ENCODE assay signal across 27 cellular contexts in genomic region chr13:22332411-22332810, GRCh38.
"Had no signal": no experiment of that assay in that cellular context is flagged by ENCODE, and none has a peak within 500 bp of the region (broad histone marks: within the 10 kb centered on the region; RNA-seq: fewer than 3 reads in every experiment).

No MANE protein-coding gene starts in this region.

- H3K9me3 Mint-ChIP-seq: neural crest cell had no signal

- H3K36me3 Mint-ChIP-seq: stimulated activated naive B cell treated with anti-CD40 and anti-IgM and Interleukin-4, amounts not matched to agents 10 μg/mL and 1 μg/mL and 100 μg/mL, for 72 hours had no signal

- H3K36me3 ChIP-seq: left lung, lower lobe of right lung, neutrophil, right atrium auricular region, right lobe of liver, stomach, thyroid gland, upper lobe of right lung had no signal

- H3K27me3 Mint-ChIP-seq: naive thymus-derived CD4-positive, alpha-beta T cell; natural killer cell treated with Interleukin-12 subunit alpha and Interleukin-12 subunit beta and Interleukin-15 and Interleukin-18, amount 100 ng/mL, for 72 hours; progenitor cell of endocrine pancreas had no signal

- H3K9me3 ChIP-seq: lower lobe of right lung, neutrophil, right atrium auricular region, right lobe of liver, testis, thyroid gland, upper lobe of right lung had no signal

- H3K4me1 Mint-ChIP-seq: naive thymus-derived CD4-positive, alpha-beta T cell; neural crest cell had no signal

- ATAC-seq: left cardiac atrium; left lung; lower lobe of right lung; naive thymus-derived CD4-positive, alpha-beta T cell; natural killer cell treated with Interleukin-12 subunit alpha and Interleukin-12 subunit beta and Interleukin-15 and Interleukin-18, amount 100 ng/mL, for 72 hours; right lobe of liver; stimulated activated naive B cell treated with anti-CD40 and anti-IgM and Interleukin-4, amounts not matched to agents 10 μg/mL and 1 μg/mL and 100 μg/mL, for 72 hours; stimulated activated naive CD8-positive, alpha-beta T cell treated with anti-CD3 and anti-CD28 coated beads, Interleukin-15, Interleukin-2, amounts not matched to agents 100 U/mL and 50 U/mL, for 24 hours; upper lobe of right lung had no signal

- H3K27ac Mint-ChIP-seq: naive thymus-derived CD4-positive, alpha-beta T cell; natural killer cell treated with Interleukin-12 subunit alpha and Interleukin-12 subunit beta and Interleukin-15 and Interleukin-18, amount 100 ng/mL, for 72 hours; progenitor cell of endocrine pancreas; stimulated activated naive B cell treated with anti-CD40 and anti-IgM and Interleukin-4, amounts not matched to agents 10 μg/mL and 1 μg/mL and 100 μg/mL, for 72 hours had no signal

- H3K4me3 ChIP-seq: left lung, lower lobe of right lung, right atrium auricular region, right lobe of liver, stomach, testis, thyroid gland, upper lobe of right lung had no signal

- H3K4me3 Mint-ChIP-seq: naive thymus-derived CD4-positive, alpha-beta T cell; natural killer cell treated with Interleukin-12 subunit alpha and Interleukin-12 subunit beta and Interleukin-15 and Interleukin-18, amount 100 ng/mL, for 72 hours; neural crest cell; stimulated activated naive B cell treated with anti-CD40 and anti-IgM and Interleukin-4, amounts not matched to agents 10 μg/mL and 1 μg/mL and 100 μg/mL, for 72 hours had no signal

- DNase-seq: head of caudate nucleus; hippocampal formation; kidney glomerular epithelial cell; left cardiac atrium; left lung; lower lobe of right lung; mammary epithelial cell; mesenchymal stem cell; naive thymus-derived CD4-positive, alpha-beta T cell; occipital lobe; right lobe of liver; stimulated activated CD4-positive, alpha-beta T cell treated with anti-CD3 and anti-CD28 coated beads, Interleukin-12 subunit alpha, Interleukin-12 subunit beta, amount 100 ng/mL, for 4 hours; stimulated activated CD4-positive, alpha-beta T cell treated with anti-CD3 and anti-CD28 coated beads, Interleukin-15, amount 100 ng/mL, for 24 hours; stimulated activated CD4-positive, alpha-beta T cell treated with anti-CD3 and anti-CD28 coated beads, Interleukin-2, amount 100 ng/mL, for 24 hours; stimulated activated CD4-positive, alpha-beta T cell treated with anti-CD3 and anti-CD28 coated beads, Interleukin-4, amount 100 ng/mL, for 1 hour; stimulated activated naive B cell treated with anti-CD40 and anti-IgM and Interleukin-4, amounts not matched to agents 10 μg/mL and 1 μg/mL and 100 μg/mL, for 72 hours; stimulated activated naive CD8-positive, alpha-beta T cell treated with anti-CD3 and anti-CD28 coated beads, Interleukin-15, Interleukin-2, amounts not matched to agents 100 U/mL and 50 U/mL, for 24 hours; stomach; testis; thyroid gland; trophoblast cell; upper lobe of right lung had no signal

- H3K4me1 ChIP-seq: left lung, lower lobe of right lung, right atrium auricular region, right lobe of liver, stomach, testis, thyroid gland, upper lobe of right lung had no signal

- H3K27me3 ChIP-seq: left lung, neutrophil, right atrium auricular region, right lobe of liver, stomach, testis, thyroid gland, upper lobe of right lung had no signal

- H3K27ac ChIP-seq: left lung, lower lobe of right lung, neutrophil, right atrium auricular region, right lobe of liver, stomach, testis, thyroid gland, upper lobe of right lung had no signal
